ENCODE assay signal across 22 cellular contexts in genomic region chr17:32192379-32192778, GRCh38. TPM values are rescaled to one million over a fixed set of nuclear protein-coding genes. Genes with fewer than 3 reads are reported as not detected.
DNase-seq lines count a peak whose midpoint lies in the region; FAIRE-seq and TF ChIP-seq lines count a peak whose summit lies in the region.
"Had no signal": no experiment of that assay in that cellular context is flagged by ENCODE, and none has a peak within 500 bp of the region (broad histone marks: within the 10 kb centered on the region; RNA-seq: fewer than 3 reads in every experiment).

No MANE protein-coding gene starts in this region.

- peaks cover 15% of the 10 kb centered on the region for H3K4me1 ChIP-seq in adipocyte (ENCODE audit: control insufficient read depth, insufficient read depth, low read length)
- H3K4me1 ChIP-seq: right atrium auricular region had no signal

- H3K9me3 ChIP-seq in adipocyte (ENCODE audit: control insufficient read depth, low read length), result no peaks in the 10 kb centered on the region
- H3K9me3 ChIP-seq: ovary, right atrium auricular region had no signal

- no peak overlapping the region for H3K9ac ChIP-seq in adipocyte (ENCODE audit: low read length)

- no peak for TF ChIP-seq CTCF in D721Med (IDR thresholded peaks at IDR 0.05; ENCODE audit: insufficient read depth, missing control alignments)

- no peaks in the 10 kb centered on the region for H3K27me3 ChIP-seq in adipocyte (replicated peaks; ENCODE audit: control insufficient read depth, insufficient read depth, low read length)
- H3K27me3 ChIP-seq: ovary, right atrium auricular region had no signal

- DNase-seq in A172 (ENCODE audit: low spot score), result peak; percentile 48
- DNase-seq in HCEC 1CT, result peak; percentile 48
- DNase-seq in adipocyte (ENCODE audit: low read depth), result peak; percentile 38
- peak; percentile 69 for DNase-seq in fibroblast of peridontal ligament (ENCODE audit: extremely low read depth)
- no peak for DNase-seq in activated T-cell treated with anti-CD3 and anti-CD28 coated beads for 4 hours
- no peak for DNase-seq in occipital lobe (lab: John Stamatoyannopoulos, UW)
- DNase-seq in T-helper 2 cell, result no peak
- DNase-seq in D721Med (ENCODE audit: insufficient read length, low spot score), result no peak
- DNase-seq: activated CD4-positive, alpha-beta T cell treated with anti-CD3 and anti-CD28 coated beads for 36 hours; activated naive CD8-positive, alpha-beta T cell treated with anti-CD3 and anti-CD28 coated beads, Interleukin-2, amount 10 ng/mL, durations not matched to agents 7 days and 5 days; C1 segment of cervical spinal cord; cortex of kidney; naive B cell; NCI-H1417; NCI-H526; ovary; SHP77; stimulated activated CD4-positive, alpha-beta T cell treated with anti-CD3 and anti-CD28 coated beads, Interleukin-15, amount 100 ng/mL, for 24 hours; T-cell had no signal

- H3K36me3 ChIP-seq in adipocyte (ENCODE audit: control insufficient read depth, insufficient read depth, low read length, severe bottlenecking), result peaks cover 46% of the 10 kb centered on the region
- H3K36me3 ChIP-seq: ovary had no signal

- no peak for FAIRE-seq in D721Med (lab: Jason Lieb, UNC)
- FAIRE-seq: A204.1, HepG2 had no signal

- no peak overlapping the region for H3K4me3 ChIP-seq in adipocyte (ENCODE audit: low read length)
- H3K4me3 ChIP-seq: ovary, right atrium auricular region had no signal

RNA-seq across cellular contexts. Expression of gene RHOT1, which starts 50.1 kb away (rescaled TPM):
- 86.6 and 112 TPM in 2 replicates for total RNA-seq in A172 (2014; rRNA removed; shearing (Covaris generic))
- total RNA-seq in occipital lobe, result 131 TPM

Comparison
In these comparisons a context has a peak if more than half of its experiments do, and no peak if none do; other contexts are left out.
1. DNase-seq: peak in A172 (single experiment), HCEC 1CT (single experiment), adipocyte (single experiment) and fibroblast of peridontal ligament (single experiment); none in activated T-cell treated with anti-CD3 and anti-CD28 coated beads for 4 hours (single experiment), occipital lobe (single experiment), T-helper 2 cell (0 of 5) and D721Med (single experiment).